14 cellular contexts compared by ENCODE assay signal in genomic region chr1:26158271-26159112, GRCh38. TPM values are rescaled to one million over a fixed set of nuclear protein-coding genes. Genes with fewer than 3 reads are reported as not detected.
DNase-seq lines count a peak whose midpoint lies in the region; ATAC-seq and TF ChIP-seq lines count a peak whose summit lies in the region.
"Had no signal": no experiment of that assay in that cellular context is flagged by ENCODE, and none has a peak within 500 bp of the region (broad histone marks: within the 10 kb centered on the region; RNA-seq: fewer than 3 reads in every experiment).

FAM110D (plus strand) TSS chr1:26159079; CDS start chr1:26161292, 2,213 bp downstream.

- no peaks in the 10 kb centered on the region for H3K9me3 ChIP-seq in HUES6 (ENCODE audit: control insufficient read depth, insufficient read depth, low read depth, low read length)
- no peaks in the 10 kb centered on the region for H3K9me3 ChIP-seq in lung (ENCODE audit: control insufficient read depth in 2 of 2, insufficient read depth in 1 of 2, low read length in 1 of 2)
- H3K9me3 ChIP-seq in stomach smooth muscle (ENCODE audit: control insufficient read depth in 2 of 2, low read length in 2 of 2): no peaks in the 10 kb centered on the region
- no peaks in the 10 kb centered on the region for H3K9me3 ChIP-seq in MG63

- no peaks in the 10 kb centered on the region for H3K36me3 ChIP-seq in HUES6 (ENCODE audit: control insufficient read depth, insufficient read depth, low read length)
- H3K36me3 ChIP-seq in lung (ENCODE audit: control insufficient read depth in 2 of 2, insufficient read depth in 2 of 2, low read length in 2 of 2): no peaks in the 10 kb centered on the region
- H3K36me3 ChIP-seq in stomach smooth muscle (ENCODE audit: control insufficient read depth in 2 of 2, insufficient read depth in 2 of 2, low read length in 2 of 2): no peaks in the 10 kb centered on the region
- no peaks in the 10 kb centered on the region for H3K36me3 ChIP-seq in MG63
- H3K36me3 ChIP-seq: brain microvascular endothelial cell had no signal

- H3K4me3 ChIP-seq in HUES6 (ENCODE audit: low read depth, low read length) (peak within 1 kb of the TSS; percentile 38; the same call in 1 of the 2 replicates), dorsolateral prefrontal cortex (peak within 1 kb of the TSS in 46 of 59 donors; percentile 0 to 76 (median 38)), lung (peak within 1 kb of the TSS; percentile 2), stomach smooth muscle (ENCODE audit: low read length in 2 of 2) (peak within 1 kb of the TSS in 1 of 2 donors; percentile 52), MG63 (no peak within 1 kb of the TSS)

- H3K27me3 ChIP-seq in HUES6 (ENCODE audit: control insufficient read depth, insufficient read depth, low read length) (peaks cover 96% of the 10 kb centered on the region), dorsolateral prefrontal cortex (peaks cover 0 to 7% (median 0%) of the 10 kb centered on the region in 45 donors), lung (ENCODE audit: control insufficient read depth, insufficient read depth) (no peaks in the 10 kb centered on the region), stomach smooth muscle (ENCODE audit: control insufficient read depth in 1 of 2, insufficient read depth in 2 of 2, low read length in 2 of 2) (peaks cover 15 to 18% of the 10 kb centered on the region in 2 donors), MG63 (no peaks in the 10 kb centered on the region)

- H3K4me1 Mint-ChIP-seq in stimulated activated naive CD8-positive, alpha-beta T cell treated with anti-CD3 and anti-CD28 coated beads, Interleukin-15, amount 100 ng/mL, for 72 hours: peaks cover 6% of the 10 kb centered on the region

- DNase-seq in dorsolateral prefrontal cortex (peak in 1 of 10 donors; percentile 11), lung (ENCODE audit: low spot score) (no peak), kidney tubule cell (ENCODE audit: low spot score) (no peak), MG63 (no peak)
- no peak for DNase-seq in stimulated activated naive CD8-positive, alpha-beta T cell treated with anti-CD3 and anti-CD28 coated beads, Interleukin-15, amount 100 ng/mL, for 72 hours
- DNase-seq: activated CD4-positive, alpha-beta T cell treated with anti-CD3 and anti-CD28 coated beads, Interleukin-2, amount 50 U/mL, for 48 hours; activated gamma-delta T cell; brain microvascular endothelial cell; NCI-H748 treated with DMSO at 0.1 percent for 48 hours; stimulated activated naive CD4-positive, alpha-beta T cell treated with Interleukin-2 at 50 U/mL for 16 hours had no signal

- H3K9ac ChIP-seq in HUES6 (ENCODE audit: low read length) (peak within 1 kb of the TSS; percentile 40), stomach smooth muscle (ENCODE audit: low read length in 2 of 2) (peak within 1 kb of the TSS; percentile 20 to 36)

- H3K4me1 ChIP-seq in HUES6 (ENCODE audit: control insufficient read depth, insufficient read depth, low read length): peaks cover 57% of the 10 kb centered on the region
- H3K4me1 ChIP-seq in lung (ENCODE audit: control insufficient read depth in 2 of 2, insufficient read depth in 2 of 2, low read length in 2 of 2): peaks cover 0 to 14% of the 10 kb centered on the region in 2 donors
- peaks cover 13% of the 10 kb centered on the region for H3K4me1 ChIP-seq in stomach smooth muscle (ENCODE audit: control insufficient read depth, insufficient read depth, low read length)

- no peak for ATAC-seq in lung (ENCODE audit: insufficient read depth, low FRiP score)
- no peak for ATAC-seq in stimulated activated naive CD8-positive, alpha-beta T cell treated with anti-CD3 and anti-CD28 coated beads, Interleukin-15, amount 100 ng/mL, for 72 hours
- no peak for ATAC-seq in HG02798 (IDR thresholded peaks at IDR 0.05; ENCODE audit: poor library complexity, unreplicated experiment)

- H3K4me3 Mint-ChIP-seq in stimulated activated naive CD8-positive, alpha-beta T cell treated with anti-CD3 and anti-CD28 coated beads, Interleukin-15, amount 100 ng/mL, for 72 hours: no peak within 1 kb of the TSS

- no peaks in the 10 kb centered on the region for H3K9me3 Mint-ChIP-seq in stimulated activated naive CD8-positive, alpha-beta T cell treated with anti-CD3 and anti-CD28 coated beads, Interleukin-15, amount 100 ng/mL, for 72 hours

- peaks cover 79% of the 10 kb centered on the region for H3K27me3 Mint-ChIP-seq in stimulated activated naive CD8-positive, alpha-beta T cell treated with anti-CD3 and anti-CD28 coated beads, Interleukin-15, amount 100 ng/mL, for 72 hours

- WGBS in lung, 2 donors: 66 to 74% methylated on average over 8 of the region's 8 CpGs

- no peak within 1 kb of the TSS for H3K27ac ChIP-seq in HUES6 (ENCODE audit: low read depth, low read length)
- peak within 1 kb of the TSS in 25 of 59 donors; percentile 0 to 64 (median 29) for H3K27ac ChIP-seq in dorsolateral prefrontal cortex
- peak within 1 kb of the TSS; percentile 57 to 86 for H3K27ac ChIP-seq in lung (ENCODE audit: low read depth in 1 of 2, low read length in 1 of 2)
- peak within 1 kb of the TSS; percentile 11 for H3K27ac ChIP-seq in stomach smooth muscle (ENCODE audit: low read length)
- H3K27ac ChIP-seq: brain microvascular endothelial cell, epithelial cell of prostate had no signal

- intact Hi-C loops in dorsolateral prefrontal cortex (cut with DNase I): no loop called here

- H3K27ac Mint-ChIP-seq in stimulated activated naive CD8-positive, alpha-beta T cell treated with anti-CD3 and anti-CD28 coated beads, Interleukin-15, amount 100 ng/mL, for 72 hours: no peak within 1 kb of the TSS

- TF ChIP-seq CTCF in dorsolateral prefrontal cortex (IDR thresholded peaks at IDR 0.05 in 54 of 56, conservative IDR thresholded peaks at IDR 0.05 in 2 of 56; ENCODE audit: low read depth in 1 of 56, partially characterized antibody in 56 of 56) (no peak), lung (IDR thresholded peaks at IDR 0.05; ENCODE audit: control extremely low read depth, extremely low read depth) (no peak)

RNA-seq across cellular contexts. Expression of gene FAM110D, which starts in this region (rescaled TPM):
- total RNA-seq in dorsolateral prefrontal cortex (1 to 10 TPM in 98 of 120 experiments, under 1 TPM in 22; 0.59 to 5.5 (median 1.7) TPM), lung (1 to 10 TPM; 1.1 to 3.2 TPM)
- 1 to 10 TPM; 3.1 to 3.4 TPM for polyA plus RNA-seq in lung
- total RNA-seq in MG63 (2014; rRNA removed; shearing (Covaris generic); ENCODE audit: low replicate concordance): 0.07 TPM in 1 of 2 replicates, not detected in the other
